ENCODE assay signal across 27 cellular contexts in the genomic region with DNA sequence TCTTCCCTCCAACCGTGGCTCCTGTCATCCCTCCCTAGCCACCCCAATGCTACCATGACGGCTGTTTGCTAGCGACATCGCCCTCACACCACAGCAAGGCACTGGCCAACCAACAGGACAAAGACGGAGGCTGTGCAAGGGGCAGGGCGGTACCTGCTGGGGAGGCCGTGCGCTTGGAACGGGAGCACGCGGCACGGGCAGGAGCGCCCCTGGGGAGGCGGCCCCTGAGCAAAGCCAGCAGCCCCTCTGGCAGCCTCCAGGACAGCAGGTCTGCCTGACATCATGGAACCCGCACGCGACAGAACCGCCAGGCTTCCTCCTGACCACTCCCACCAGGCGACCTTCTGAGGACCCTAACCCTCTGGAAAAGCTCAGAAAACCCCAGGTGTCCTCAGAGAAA.
"Had no signal": no experiment of that assay in that cellular context is flagged by ENCODE, and none has a peak within 500 bp of the region (broad histone marks: within the 10 kb centered on the region; RNA-seq: fewer than 3 reads in every experiment).

No MANE protein-coding gene starts in this region.

- ATAC-seq: left colon; left lung; lower lobe of right lung; natural killer cell; psoas muscle; right lobe of liver; stimulated activated memory B cell treated with anti-CD40 and anti-IgM and Interleukin-4, amounts not matched to agents 10 μg/mL and 1 μg/mL and 100 μg/mL, for 72 hours; stimulated activated naive CD8-positive, alpha-beta T cell treated with anti-CD3 and anti-CD28 coated beads, Interleukin-15, amount 100 ng/mL, for 72 hours had no signal

- DNase-seq: head of caudate nucleus; hypothalamus; immature natural killer cell; kidney; left colon; lower lobe of right lung; mammary epithelial cell; mesenchymal stem cell; natural killer cell; nephron progenitor cell; occipital lobe; psoas muscle; right lobe of liver; stimulated activated CD4-positive, alpha-beta T cell treated with anti-CD3 and anti-CD28 coated beads, Interleukin-1b, Interleukin-23, amount 100 ng/mL, for 48 hours; stimulated activated CD4-positive, alpha-beta T cell treated with anti-CD3 and anti-CD28 coated beads, Interleukin-2, amount 100 ng/mL, for 48 hours; stimulated activated CD4-positive, alpha-beta T cell treated with anti-CD3 and anti-CD28 coated beads, Interleukin-4, amount 100 ng/mL, for 4 hours; stimulated activated CD8-positive, alpha-beta memory T cell treated with anti-CD3 and anti-CD28 coated beads, Interleukin-4, amount 100 ng/mL, for 48 hours; stimulated activated naive CD4-positive, alpha-beta T cell treated with Interleukin-2 at 50 U/mL for 16 hours; stimulated activated naive CD8-positive, alpha-beta T cell treated with anti-CD3 and anti-CD28 coated beads, Interleukin-15, amount 100 ng/mL, for 72 hours; substantia nigra had no signal

- H3K9me3 ChIP-seq: left lung, lower lobe of right lung, neutrophil, psoas muscle, right lobe of liver, tibial nerve had no signal

- H2AFZ ChIP-seq: parathyroid adenoma had no signal

- FAIRE-seq: islet of Langerhans, kidney had no signal

- H3K27ac ChIP-seq: left lung, lower lobe of right lung, neutrophil, parathyroid adenoma, psoas muscle, right lobe of liver, tibial nerve had no signal

- H3K4me3 ChIP-seq: left lung, lower lobe of right lung, psoas muscle, right lobe of liver, smooth muscle cell, tibial nerve had no signal

- H3K27me3 ChIP-seq: left lung, neutrophil, right lobe of liver, tibial nerve had no signal

- H3K4me2 ChIP-seq: smooth muscle cell had no signal

- H3K9ac ChIP-seq: parathyroid adenoma had no signal

- H3K4me1 ChIP-seq: left lung, parathyroid adenoma, right lobe of liver had no signal
